In genomic region chr4:8202526-8203375, GRCh38 we compare ENCODE assay signal across 17 cellular contexts. TPM values are rescaled to one million over a fixed set of nuclear protein-coding genes. Genes with fewer than 3 reads are reported as not detected.
DNase-seq lines count a peak whose midpoint lies in the region; ATAC-seq and TF ChIP-seq lines count a peak whose summit lies in the region.
"Had no signal": no experiment of that assay in that cellular context is flagged by ENCODE, and none has a peak within 500 bp of the region (broad histone marks: within the 10 kb centered on the region; RNA-seq: fewer than 3 reads in every experiment).

No MANE protein-coding gene starts in this region.

- peak; percentile 26 for DNase-seq in NAMALWA (ENCODE audit: low spot score)
- peak; percentile 68 for DNase-seq in hepatocyte (ENCODE audit: low spot score)
- no peak for DNase-seq in hippocampal formation (lab: John Stamatoyannopoulos, UW)
- no peak for DNase-seq in T-helper 2 cell treated with Interferon-gamma antibody and Interleukin-4, amounts not matched to agents 5 μg/mL and 100 μg/mL, for 36 hours (ENCODE audit: low spot score)
- no peak for DNase-seq in NCI-H748 (lab: John Stamatoyannopoulos, UW; ENCODE audit: unreplicated experiment)
- DNase-seq: activated CD4-positive, alpha-beta T cell treated with anti-CD3 and anti-CD28 coated beads for 1 hour; activated gamma-delta T cell; AML-193; left cardiac atrium; MM.1S; NCI-H1930; NCI-H510A; OCI-M1; stimulated activated CD4-positive, alpha-beta T cell treated with anti-CD3 and anti-CD28 coated beads, Interleukin-2, amount 100 ng/mL, for 24 hours had no signal

- peak overlapping the region; percentile 81 for H3K4me2 ChIP-seq in hepatocyte

- H3K4me3 Mint-ChIP-seq in stimulated activated memory B cell treated with anti-CD40 and anti-IgM and Interleukin-4, amounts not matched to agents 10 μg/mL and 1 μg/mL and 100 μg/mL, for 72 hours: peak overlapping the region; percentile 98
- no peak overlapping the region for H3K4me3 Mint-ChIP-seq in T-helper 2 cell treated with Interferon-gamma antibody and Interleukin-4, amounts not matched to agents 5 μg/mL and 100 μg/mL, for 36 hours

- H3K4me1 ChIP-seq in hepatocyte (ENCODE audit: insufficient read depth): peaks cover 69% of the 10 kb centered on the region

- H3K4me1 Mint-ChIP-seq in stimulated activated memory B cell treated with anti-CD40 and anti-IgM and Interleukin-4, amounts not matched to agents 10 μg/mL and 1 μg/mL and 100 μg/mL, for 72 hours: peaks cover 95% of the 10 kb centered on the region
- H3K4me1 Mint-ChIP-seq in T-helper 2 cell treated with Interferon-gamma antibody and Interleukin-4, amounts not matched to agents 5 μg/mL and 100 μg/mL, for 36 hours (ENCODE audit: low read depth): peaks cover 30% of the 10 kb centered on the region

- TF ChIP-seq CTCF in hepatocyte (IDR thresholded peaks at IDR 0.05; ENCODE audit: poor library complexity): no peak

- H3K9me2 ChIP-seq in hepatocyte (replicated peaks; ENCODE audit: insufficient read depth): no peaks in the 10 kb centered on the region

- H4K20me1 ChIP-seq in hepatocyte (ENCODE audit: insufficient read depth, poor library complexity, severe bottlenecking): no peaks in the 10 kb centered on the region

- H3K9me3 ChIP-seq in hepatocyte (ENCODE audit: low read depth): no peaks in the 10 kb centered on the region
- H3K9me3 ChIP-seq: SJSA1 had no signal

- H2AFZ ChIP-seq in hepatocyte: no peak overlapping the region

- no peaks in the 10 kb centered on the region for H3K36me3 ChIP-seq in hepatocyte (replicated peaks; ENCODE audit: insufficient read depth, low read depth)
- H3K36me3 ChIP-seq: SJSA1 had no signal

- 70% methylated on average over 16 of the region's 17 CpGs for WGBS in hepatocyte (ENCODE audit: low lambda C conversion rate, missing lambda C conversion rate)

- no peaks in the 10 kb centered on the region for H3K27me3 Mint-ChIP-seq in stimulated activated memory B cell treated with anti-CD40 and anti-IgM and Interleukin-4, amounts not matched to agents 10 μg/mL and 1 μg/mL and 100 μg/mL, for 72 hours
- no peaks in the 10 kb centered on the region for H3K27me3 Mint-ChIP-seq in T-helper 2 cell treated with Interferon-gamma antibody and Interleukin-4, amounts not matched to agents 5 μg/mL and 100 μg/mL, for 36 hours (ENCODE audit: low read depth)

- no peaks in the 10 kb centered on the region for H3K27me3 ChIP-seq in hepatocyte
- H3K27me3 ChIP-seq: SJSA1 had no signal

- H3K79me2 ChIP-seq in hepatocyte: peaks cover 39% of the 10 kb centered on the region

- no peak for ATAC-seq in stimulated activated memory B cell treated with anti-CD40 and anti-IgM and Interleukin-4, amounts not matched to agents 10 μg/mL and 1 μg/mL and 100 μg/mL, for 72 hours
- ATAC-seq: left cardiac atrium had no signal

- H3K27ac ChIP-seq in hepatocyte: peak overlapping the region; percentile 58
- H3K27ac ChIP-seq: SJSA1 had no signal

- peak overlapping the region; percentile 83; the same call in 1 of the 2 replicates for H3K4me3 ChIP-seq in GM08714 (ENCODE audit: low read length)
- H3K4me3 ChIP-seq in hepatocyte: no peak overlapping the region
- H3K4me3 ChIP-seq: SJSA1 had no signal

- H3K27ac Mint-ChIP-seq in stimulated activated memory B cell treated with anti-CD40 and anti-IgM and Interleukin-4, amounts not matched to agents 10 μg/mL and 1 μg/mL and 100 μg/mL, for 72 hours: peak overlapping the region; percentile 98
- H3K27ac Mint-ChIP-seq in T-helper 2 cell treated with Interferon-gamma antibody and Interleukin-4, amounts not matched to agents 5 μg/mL and 100 μg/mL, for 36 hours: no peak overlapping the region

- peaks cover 49% of the 10 kb centered on the region for H3K36me3 Mint-ChIP-seq in stimulated activated memory B cell treated with anti-CD40 and anti-IgM and Interleukin-4, amounts not matched to agents 10 μg/mL and 1 μg/mL and 100 μg/mL, for 72 hours
- no peaks in the 10 kb centered on the region for H3K36me3 Mint-ChIP-seq in T-helper 2 cell treated with Interferon-gamma antibody and Interleukin-4, amounts not matched to agents 5 μg/mL and 100 μg/mL, for 36 hours (ENCODE audit: low read depth)

- H3K9me3 Mint-ChIP-seq in stimulated activated memory B cell treated with anti-CD40 and anti-IgM and Interleukin-4, amounts not matched to agents 10 μg/mL and 1 μg/mL and 100 μg/mL, for 72 hours: no peaks in the 10 kb centered on the region
- H3K9me3 Mint-ChIP-seq in T-helper 2 cell treated with Interferon-gamma antibody and Interleukin-4, amounts not matched to agents 5 μg/mL and 100 μg/mL, for 36 hours: no peaks in the 10 kb centered on the region

RNA-seq across cellular contexts. Expression of gene SH3TC1, which starts 3.7 kb away (rescaled TPM):
- total RNA-seq in hepatocyte: 16.5 and 35.4 TPM in 2 replicates
- 30.3 and 41.2 TPM in 2 replicates for polyA plus RNA-seq in hepatocyte

RNA-seq across cellular contexts. Expression of gene ABLIM2, which starts 44.1 kb away (rescaled TPM):
- 0.68 and 1.7 TPM in 2 replicates for total RNA-seq in hepatocyte
- polyA plus RNA-seq in hepatocyte: 2.0 and 3.3 TPM in 2 replicates

Comparison
In these comparisons a context has a peak if more than half of its experiments do, and no peak if none do; other contexts are left out.
1. DNase-seq: peak in NAMALWA (single experiment) and hepatocyte (single experiment); none in hippocampal formation (0 of 2), T-helper 2 cell treated with Interferon-gamma antibody and Interleukin-4, amounts not matched to agents 5 μg/mL and 100 μg/mL, for 36 hours (single experiment) and NCI-H748 (single experiment).